Comparison of ENCODE assay signal across 24 cellular contexts in genomic region chr2:173697929-173698328, GRCh38.
"Had no signal": no experiment of that assay in that cellular context is flagged by ENCODE, and none has a peak within 500 bp of the region (broad histone marks: within the 10 kb centered on the region; RNA-seq: fewer than 3 reads in every experiment).

No MANE protein-coding gene starts in this region.

- H3K4me3 ChIP-seq: dorsolateral prefrontal cortex, gastrocnemius medialis, neural progenitor cell, prostate gland, right atrium auricular region, sigmoid colon, stomach, thyroid gland had no signal

- H2AFZ ChIP-seq: neural progenitor cell had no signal

- H3K4me1 ChIP-seq: gastrocnemius medialis, neural progenitor cell, prostate gland, right atrium auricular region, sigmoid colon, stomach, thyroid gland had no signal

- DNase-seq: dorsolateral prefrontal cortex; effector CD4-positive, alpha-beta T cell; foreskin fibroblast; gastrocnemius medialis; head of caudate nucleus; mesenchymal stem cell; midbrain; naive thymus-derived CD4-positive, alpha-beta T cell; nucleus accumbens; sigmoid colon; stimulated activated CD4-positive, alpha-beta T cell treated with anti-CD3 and anti-CD28 coated beads, Interleukin-2, amount 100 ng/mL, for 24 hours; stimulated activated CD4-positive, alpha-beta T cell treated with anti-CD3 and anti-CD28 coated beads, Interleukin-4, amount 100 ng/mL, for 24 hours; stimulated activated naive CD4-positive, alpha-beta T cell treated with Interleukin-2 at 50 U/mL for 16 hours; stomach; thyroid gland; trophoblast cell had no signal

- FAIRE-seq: colon had no signal

- ATAC-seq: esophagus mucosa; gastrocnemius medialis; left lobe of liver; naive thymus-derived CD4-positive, alpha-beta T cell; stimulated activated effector memory CD8-positive, alpha-beta T cell treated with anti-CD3 and anti-CD28 coated beads, Interleukin-12 subunit alpha, Interleukin-12 subunit beta, amount 100 ng/mL, for 72 hours had no signal

- H3K27me3 ChIP-seq: dorsolateral prefrontal cortex, gastrocnemius medialis, neural progenitor cell, right atrium auricular region, sigmoid colon, stomach, thyroid gland had no signal

- H3K9ac ChIP-seq: neural progenitor cell had no signal

- H3K9me3 ChIP-seq: gastrocnemius medialis, prostate gland, right atrium auricular region, sigmoid colon, stomach, thyroid gland had no signal

- H3K36me3 ChIP-seq: gastrocnemius medialis, neural progenitor cell, prostate gland, right atrium auricular region, sigmoid colon, stomach, thyroid gland had no signal

- H3K27ac ChIP-seq: dorsolateral prefrontal cortex, epithelial cell of prostate, gastrocnemius medialis, neural progenitor cell, prostate gland, right atrium auricular region, sigmoid colon, stomach, thyroid gland had no signal

- H3K4me2 ChIP-seq: neural progenitor cell had no signal
